ENCODE assay signal across 9 cellular contexts in genomic region chr12:123139926-123140674, GRCh38. TPM values are rescaled to one million over a fixed set of nuclear protein-coding genes. Genes with fewer than 3 reads are reported as not detected.
DNase-seq lines count a peak whose midpoint lies in the region; ATAC-seq and TF ChIP-seq lines count a peak whose summit lies in the region.
"Had no signal": no experiment of that assay in that cellular context is flagged by ENCODE, and none has a peak within 500 bp of the region (broad histone marks: within the 10 kb centered on the region; RNA-seq: fewer than 3 reads in every experiment).

No MANE protein-coding gene starts in this region.

- H3K27me3 ChIP-seq in foreskin keratinocyte, result no peaks in the 10 kb centered on the region
- H3K27me3 ChIP-seq in gastrocnemius medialis, result no peaks in the 10 kb centered on the region

- H3K4me1 ChIP-seq in foreskin keratinocyte, result peaks cover 25% of the 10 kb centered on the region
- H3K4me1 ChIP-seq in gastrocnemius medialis, result peaks cover 26 to 34% of the 10 kb centered on the region in 2 donors

- DNase-seq in G401 (ENCODE audit: low spot score) (peak; percentile 29), RPMI8226 (peak; percentile 18), foreskin keratinocyte (no peak), gastrocnemius medialis (no peak), HUDEP-2 (lab: John Stamatoyannopoulos, UW; ENCODE audit: unreplicated experiment in 76 of 76) (no peak), activated gamma-delta T cell treated with Interleukin-2 at 50 U/mL for 16 hours (no peak)
- no peak for DNase-seq in effector CD4-positive, alpha-beta T cell
- DNase-seq: activated CD4-positive, alpha-beta memory T cell treated with anti-CD3 and anti-CD28 coated beads for 36 hours had no signal

- TF ChIP-seq CTCF in foreskin keratinocyte (conservative IDR thresholded peaks at IDR 0.05) (no peak), gastrocnemius medialis (IDR thresholded peaks at IDR 0.05 in 4 of 5, conservative IDR thresholded peaks at IDR 0.05 in 1 of 5) (no peak)

- intact Hi-C loops in gastrocnemius medialis (cut with DNase I; ENCODE audit: low total_unique reads), result no loop called here

- TF ChIP-seq POLR2A in gastrocnemius medialis (IDR thresholded peaks at IDR 0.05), result no peak

- no peaks in the 10 kb centered on the region for H3K36me3 ChIP-seq in gastrocnemius medialis

- H3K4me3 ChIP-seq in gastrocnemius medialis, result no peak overlapping the region

- in situ Hi-C loops in G401 (cut with HindIII; ENCODE audit: low sequenced_read_pairs), result no loop called here
- in situ Hi-C loops in gastrocnemius medialis (cut with MboI; ENCODE audit: low sequenced_read_pairs in 4 of 4), result loop anchor here in 3 of 4 donors (10.0 kb wide), 1 partner anchor 95 kb away; no protein-coding TSS in a partner anchor

- ATAC-seq in foreskin keratinocyte (peak; percentile 69), gastrocnemius medialis (no peak), GM21360 (IDR thresholded peaks at IDR 0.05; ENCODE audit: unreplicated experiment) (no peak)

- H3K9me3 ChIP-seq in gastrocnemius medialis, result no peaks in the 10 kb centered on the region

- H3K27ac ChIP-seq in foreskin keratinocyte (no peak overlapping the region), gastrocnemius medialis (peak overlapping the region in 3 of 4 donors; percentile 15 to 55 (median 49))

RNA-seq across cellular contexts. Expression of gene PITPNM2, which starts 10.8 kb away (rescaled TPM):
- 0.06 and 1.9 TPM in 2 replicates for total RNA-seq in G401 (2014; rRNA removed; shearing (Covaris generic))
- total RNA-seq in foreskin keratinocyte (3.1 and 3.8 TPM in 2 replicates), gastrocnemius medialis (1 to 10 TPM; 2.1 to 3.8 (median 3.3) TPM)
- polyA plus RNA-seq in foreskin keratinocyte, result 1.8 and 2.2 TPM in 2 replicates

Comparison
In these comparisons a context has a peak if more than half of its experiments do, and no peak if none do; other contexts are left out.
1. DNase-seq: peak in G401 (single experiment) and RPMI8226 (single experiment); none in foreskin keratinocyte (0 of 2), gastrocnemius medialis (0 of 2), effector CD4-positive, alpha-beta T cell (single experiment), HUDEP-2 (0 of 76) and activated gamma-delta T cell treated with Interleukin-2 at 50 U/mL for 16 hours (single experiment).